10 cellular contexts compared by ENCODE assay signal in the genomic region with DNA sequence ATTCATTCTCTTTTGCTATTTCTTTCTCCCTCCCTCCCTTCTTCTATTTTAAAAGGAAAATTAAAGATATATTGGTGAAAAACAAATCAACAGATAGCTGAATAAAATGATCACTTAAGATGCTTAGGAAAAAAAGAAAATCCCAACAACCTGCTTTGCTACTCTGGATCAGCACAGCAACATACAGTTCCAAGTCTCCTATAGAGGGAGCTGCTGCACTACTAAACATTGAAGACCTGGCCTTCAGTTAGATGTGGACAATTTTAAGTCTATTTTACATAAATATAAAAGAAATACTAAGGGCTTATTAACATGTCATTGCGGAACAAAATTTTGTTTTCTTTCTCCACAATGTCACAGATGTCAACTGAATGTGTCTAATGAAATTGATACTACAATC.
A peak's percentile ranks its signal among the peaks of the same experiment; 100 is the strongest.
DNase-seq lines count a peak whose midpoint lies in the region; ATAC-seq and TF ChIP-seq lines count a peak whose summit lies in the region.
"Had no signal": no experiment of that assay in that cellular context is flagged by ENCODE, and none has a peak within 500 bp of the region (broad histone marks: within the 10 kb centered on the region; RNA-seq: fewer than 3 reads in every experiment).

No MANE protein-coding gene starts in this region.

- H3K9me3 ChIP-seq in esophagus squamous epithelium, result no peaks in the 10 kb centered on the region
- H3K9me3 ChIP-seq: colonic mucosa, mucosa of descending colon had no signal

- H3K27me3 Mint-ChIP-seq in activated naive CD4-positive, alpha-beta T cell treated with anti-CD3 and anti-CD28 coated beads for 36 hours (ENCODE audit: low read depth), result no peaks in the 10 kb centered on the region

- DNase-seq in G401 (ENCODE audit: low spot score) (peak; percentile 14), NCI-H2081 (lab: John Stamatoyannopoulos, UW) (peak; percentile 10 to 44), cardiac fibroblast (ENCODE audit: low read depth in 2 of 2) (peak; percentile 2 to 60), midbrain (lab: John Stamatoyannopoulos, UW) (peak; percentile 22), esophagus squamous epithelium (lab: John Stamatoyannopoulos, UW) (no peak)
- DNase-seq in activated naive CD4-positive, alpha-beta T cell treated with anti-CD3 and anti-CD28 coated beads for 36 hours, result no peak
- DNase-seq: colonic mucosa, mucosa of descending colon had no signal

- no peak for TF ChIP-seq POLR2A in esophagus squamous epithelium (IDR thresholded peaks at IDR 0.05)

- intact Hi-C loops in activated naive CD4-positive, alpha-beta T cell treated with anti-CD3 and anti-CD28 coated beads for 36 hours (cut with micrococcal nuclease), result no loop called here
- intact Hi-C loops in esophagus squamous epithelium (cut with DNase I), result no loop called here

- in situ Hi-C loops in G401 (cut with HindIII; ENCODE audit: low sequenced_read_pairs), result no loop called here

- H3K27me3 ChIP-seq in esophagus squamous epithelium, result no peaks in the 10 kb centered on the region
- H3K27me3 ChIP-seq: colonic mucosa had no signal

- no peak overlapping the region for H3K27ac Mint-ChIP-seq in activated naive CD4-positive, alpha-beta T cell treated with anti-CD3 and anti-CD28 coated beads for 36 hours

- 38 to 52% methylated on average over 1 of the region's 1 CpG for WGBS in esophagus squamous epithelium, 2 donors

- no peaks in the 10 kb centered on the region for H3K36me3 Mint-ChIP-seq in activated naive CD4-positive, alpha-beta T cell treated with anti-CD3 and anti-CD28 coated beads for 36 hours (ENCODE audit: low read depth)

- no peaks in the 10 kb centered on the region for H3K4me1 Mint-ChIP-seq in activated naive CD4-positive, alpha-beta T cell treated with anti-CD3 and anti-CD28 coated beads for 36 hours (ENCODE audit: low read depth)

- no peak overlapping the region for H3K4me3 ChIP-seq in cardiac fibroblast (replicated peaks in 1 of 2; ENCODE audit: low read depth in 2 of 2, low read length in 2 of 2)
- H3K4me3 ChIP-seq in esophagus squamous epithelium, result no peak overlapping the region
- H3K4me3 ChIP-seq: colonic mucosa, mucosa of descending colon had no signal

- TF ChIP-seq CTCF in cardiac fibroblast (IDR thresholded peaks at IDR 0.05; ENCODE audit: low read depth, low read length) (peak; percentile 46), esophagus squamous epithelium (IDR thresholded peaks at IDR 0.05) (peak in 1 of 6 experiments; percentile 7)

- no peaks in the 10 kb centered on the region for H3K9me3 Mint-ChIP-seq in activated naive CD4-positive, alpha-beta T cell treated with anti-CD3 and anti-CD28 coated beads for 36 hours

- CTCF ChIA-PET in activated naive CD4-positive, alpha-beta T cell treated with anti-CD3 and anti-CD28 coated beads for 36 hours (lab: Charles Lee), result interaction anchor here (0.7 kb wide), 1 partner anchor 206 kb away, joined by 4 read pairs; no protein-coding TSS in a partner anchor

- no peak overlapping the region for H3K4me3 Mint-ChIP-seq in activated naive CD4-positive, alpha-beta T cell treated with anti-CD3 and anti-CD28 coated beads for 36 hours

- H3K36me3 ChIP-seq in esophagus squamous epithelium, result no peaks in the 10 kb centered on the region
- H3K36me3 ChIP-seq: colonic mucosa had no signal

- ATAC-seq in HG02763 (IDR thresholded peaks at IDR 0.05; ENCODE audit: unreplicated experiment), result no peak
- ATAC-seq in HG03521 (IDR thresholded peaks at IDR 0.05; ENCODE audit: unreplicated experiment), result no peak
- ATAC-seq: mucosa of descending colon had no signal

- H3K27ac ChIP-seq in esophagus squamous epithelium, result no peak overlapping the region
- H3K27ac ChIP-seq: colonic mucosa had no signal

- H3K4me1 ChIP-seq in esophagus squamous epithelium, result no peaks in the 10 kb centered on the region
- H3K4me1 ChIP-seq: colonic mucosa had no signal

Comparison
In these comparisons a context has a peak if more than half of its experiments do, and no peak if none do; other contexts are left out.
1. DNase-seq: peak in G401 (single experiment), NCI-H2081 (2 of 2), cardiac fibroblast (2 of 2) and midbrain (single experiment); none in activated naive CD4-positive, alpha-beta T cell treated with anti-CD3 and anti-CD28 coated beads for 36 hours (single experiment) and esophagus squamous epithelium (single experiment).